In the genomic region with DNA sequence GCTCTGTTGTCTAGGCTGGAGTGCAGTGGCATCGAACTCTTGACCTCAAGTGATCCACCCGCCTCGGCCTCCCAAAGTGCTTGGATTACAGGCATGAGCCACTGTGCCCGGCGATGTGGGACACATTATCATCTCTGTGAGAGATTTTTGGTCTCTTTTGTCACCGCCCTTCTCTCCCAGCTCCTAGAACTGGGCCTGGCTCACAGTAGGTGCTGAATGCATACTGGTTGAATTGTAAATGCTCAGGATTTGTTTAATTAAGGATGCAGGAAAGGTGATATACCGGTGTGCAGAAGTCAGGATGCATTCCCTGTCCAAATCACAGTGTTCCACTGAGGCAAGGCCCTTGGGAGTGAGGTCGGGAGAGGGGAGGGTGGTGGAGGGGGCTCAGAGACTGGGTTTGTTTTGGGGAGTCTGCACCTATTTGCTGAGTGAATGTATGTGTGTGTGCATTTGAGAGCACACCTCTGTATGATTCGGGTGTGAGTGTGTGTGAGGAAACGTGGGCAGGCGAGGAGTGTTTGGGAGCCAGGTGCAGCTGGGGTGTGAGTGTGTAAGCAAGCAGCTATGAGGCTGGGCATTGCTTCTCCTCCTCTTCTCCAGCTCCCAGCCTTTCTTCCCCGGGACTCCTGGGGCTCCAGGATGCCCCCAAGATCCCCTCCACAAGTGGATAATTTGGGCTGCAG, we compare ENCODE assay signal across 11 cellular contexts. TPM values are rescaled to one million over a fixed set of nuclear protein-coding genes. Genes with fewer than 3 reads are reported as not detected.
DNase-seq lines count a peak whose midpoint lies in the region; ATAC-seq and TF ChIP-seq lines count a peak whose summit lies in the region.
"Had no signal": no experiment of that assay in that cellular context is flagged by ENCODE, and none has a peak within 500 bp of the region (broad histone marks: within the 10 kb centered on the region; RNA-seq: fewer than 3 reads in every experiment).

No MANE protein-coding gene starts in this region.

- H3K9me2 ChIP-seq in HCT116 (ENCODE audit: insufficient read depth) = no peaks in the 10 kb centered on the region

- POLR2A ChIA-PET in AG04450 (lab: Yijun Ruan, JAX) (interaction anchor here (0.7 kb wide), 2 partner anchors 68 to 101 kb away, joined by 4 to 6 read pairs; no protein-coding TSS in a partner anchor), HCT116 (lab: Charles Lee) (interaction anchor here (1.4 to 13.7 kb wide), 7 partner anchors 8 to 58 kb away, joined by 4 to 379 read pairs (median 15); a partner anchor contains a TSS)

- H3K9me3 ChIP-seq in AG04450 (ENCODE audit: control insufficient read depth, insufficient read depth, low read length) (no peaks in the 10 kb centered on the region), HCT116 (ENCODE audit: control insufficient read depth in 1 of 2, insufficient read depth in 1 of 2, low read depth in 1 of 2, low read length in 2 of 2) (no peaks in the 10 kb centered on the region), mesodermal cell (ENCODE audit: control insufficient read depth, low read length) (no peaks in the 10 kb centered on the region), SJCRH30 (replicated peaks) (no peaks in the 10 kb centered on the region)

- H3K27ac ChIP-seq in AG04450 (ENCODE audit: low read depth, low read length) (no peak overlapping the region), HCT116 (ENCODE audit: low read depth, low read length) (peak overlapping the region; percentile 78), mesodermal cell (ENCODE audit: low read depth, low read length, severe bottlenecking) (peak overlapping the region; percentile 99), SJCRH30 (no peak overlapping the region)

- H3K27me3 ChIP-seq in AG04450 (ENCODE audit: control insufficient read depth, insufficient read depth, low read length) (no peaks in the 10 kb centered on the region), HCT116 (ENCODE audit: insufficient read depth, low read length) (no peaks in the 10 kb centered on the region), SJCRH30 (no peaks in the 10 kb centered on the region; the same call in 1 of the 2 replicates)

- H3K36me3 ChIP-seq in HCT116 (ENCODE audit: control insufficient read depth in 1 of 2, insufficient read depth in 2 of 2, low read length in 2 of 2) (peaks cover 16 to 30% of the 10 kb centered on the region in 2 experiments; a peak in 3 of 4 replicates), mesodermal cell (ENCODE audit: control insufficient read depth, insufficient read depth, low read length) (peaks cover 36% of the 10 kb centered on the region), SJCRH30 (no peaks in the 10 kb centered on the region)

- H2AFZ ChIP-seq in HCT116 (ENCODE audit: low read depth, low read length, poor library complexity, severe bottlenecking) = no peak overlapping the region

- BruUV-seq in HCT116 (replicated peaks; lab: Mats Ljungman, UMichigan) = TSS peak; percentile 40

- intact Hi-C loops in HCT116 (cut with micrococcal nuclease) = no loop called here

- WGBS in mesodermal cell (ENCODE audit: insufficient coverage in 2 of 2), 2 experiments = 20 to 44% methylated on average over 4 to 11 of the region's 12 CpGs

- H4K20me1 ChIP-seq in HCT116 (ENCODE audit: insufficient read depth) = peaks cover 14% of the 10 kb centered on the region; the same call in 1 of the 2 replicates

- H3K4me2 ChIP-seq in HCT116 (ENCODE audit: low read length) = peak overlapping the region; percentile 86

- CTCF ChIA-PET in AG04450 (lab: Charles Lee) = interaction anchor here (1.7 kb wide), 1 partner anchor 62 kb away, joined by 7 read pairs; no protein-coding TSS in a partner anchor
- CTCF ChIA-PET in HCT116 (lab: Charles Lee) = interaction anchor here (1.5 to 2.1 kb wide), 2 partner anchors 33 to 43 kb away, joined by 7 read pairs; a partner anchor contains a TSS

- H3K9ac ChIP-seq in HCT116 (ENCODE audit: low read length) = peak overlapping the region; percentile 94

- RAD21 ChIA-PET in HCT116 (lab: Charles Lee; ENCODE audit: low non-redundant PET in 1 of 2, low total read pairs in 2 of 2, uncharacterized antibody in 2 of 2, unreplicated experiment in 2 of 2) = no interaction called here

- TF ChIP-seq CTCF in AG04450 (IDR thresholded peaks at IDR 0.05; ENCODE audit: low read depth, low read length) (no peak), HCT116 (IDR thresholded peaks at IDR 0.05 in 2 of 3, conservative IDR thresholded peaks at IDR 0.05 in 1 of 3; ENCODE audit: borderline replicate concordance in 1 of 3, insufficient read depth in 1 of 3, low read depth in 2 of 3, low read length in 2 of 3) (no peak), astrocyte of the cerebellum (IDR thresholded peaks at IDR 0.05; ENCODE audit: low read depth, low read length, missing control alignments) (no peak)

- ATAC-seq in HCT116 = no peak

- DNase-seq in AG04450 (ENCODE audit: low read depth, low spot score) = no peak
- DNase-seq in HCT116 (ENCODE audit: low read depth, low spot score) = no peak
- DNase-seq in astrocyte of the cerebellum (ENCODE audit: low read depth) = no peak
- DNase-seq in GOT3 (lab: John Stamatoyannopoulos, UW) = no peak
- DNase-seq in NCI-H1105 (lab: John Stamatoyannopoulos, UW) = no peak
- no peak for DNase-seq in iPS-NIHi7 (ENCODE audit: extremely low spot score)
- DNase-seq in SJCRH30 = no peak
- DNase-seq: activated CD8-positive, alpha-beta memory T cell treated with anti-CD3 and anti-CD28 coated beads, Interleukin-2, amount 50 U/mL, for 4 hours; DND-41; Right ventricle myocardium superior had no signal

- TF ChIP-seq RAD21 in HCT116 (IDR thresholded peaks at IDR 0.05; ENCODE audit: low read depth) = no peak

- H3K4me3 ChIP-seq in AG04450 (ENCODE audit: low read depth, low read length) (peak overlapping the region; percentile 17; the same call in 1 of the 2 replicates), HCT116 (replicated peaks in 1 of 2; ENCODE audit: low read depth in 1 of 2, low read length in 2 of 2) (peak overlapping the region; percentile 72 to 96), astrocyte of the cerebellum (ENCODE audit: low read depth, low read length) (peak overlapping the region; percentile 77), mesodermal cell (ENCODE audit: extremely low read depth, insufficient read depth, low read length, poor library complexity, severe bottlenecking) (peak overlapping the region; percentile 66), SJCRH30 (no peak overlapping the region)

- TF ChIP-seq POLR2A in HCT116 (IDR thresholded peaks at IDR 0.05; ENCODE audit: borderline replicate concordance, extremely low read depth, insufficient read depth, insufficient read length) = no peak

- peaks cover 61% of the 10 kb centered on the region for H3K79me2 ChIP-seq in HCT116 (ENCODE audit: insufficient read depth, low read length)

- H3K4me1 ChIP-seq in HCT116 (ENCODE audit: control insufficient read depth in 1 of 2, insufficient read depth in 2 of 2, low read length in 2 of 2) (peaks cover 74 to 90% of the 10 kb centered on the region in 2 experiments), mesodermal cell (ENCODE audit: control insufficient read depth, insufficient read depth, low read length, poor library complexity, severe bottlenecking) (peaks cover 54% of the 10 kb centered on the region), SJCRH30 (no peaks in the 10 kb centered on the region)

- in situ Hi-C loops in astrocyte of the cerebellum (cut with HindIII; ENCODE audit: low sequenced_read_pairs) = no loop called here

TF ChIP-seq in HCT116, 20 proteins besides CTCF, POLR2A, EP300 and RAD21 (continues in another document):
- TF ChIP-seq CBX3 (IDR thresholded peaks at IDR 0.05; ENCODE audit: low read depth) = no peak
- TF ChIP-seq, protein P1, sequence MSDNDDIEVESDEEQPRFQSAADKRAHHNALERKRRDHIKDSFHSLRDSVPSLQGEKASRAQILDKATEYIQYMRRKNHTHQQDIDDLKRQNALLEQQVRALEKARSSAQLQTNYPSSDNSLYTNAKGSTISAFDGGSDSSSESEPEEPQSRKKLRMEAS (IDR thresholded peaks at IDR 0.05) = no peak
- no peak for TF ChIP-seq POLR2AphosphoS5 (IDR thresholded peaks at IDR 0.05; ENCODE audit: low read depth, low read length)
- TF ChIP-seq, protein P2, sequence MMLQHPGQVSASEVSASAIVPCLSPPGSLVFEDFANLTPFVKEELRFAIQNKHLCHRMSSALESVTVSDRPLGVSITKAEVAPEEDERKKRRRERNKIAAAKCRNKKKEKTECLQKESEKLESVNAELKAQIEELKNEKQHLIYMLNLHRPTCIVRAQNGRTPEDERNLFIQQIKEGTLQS (IDR thresholded peaks at IDR 0.05) = no peak
- no peak for TF ChIP-seq JUND (IDR thresholded peaks at IDR 0.05)
- no peak for TF ChIP-seq EZH2phosphoT487 (IDR thresholded peaks at IDR 0.05; ENCODE audit: borderline replicate concordance)
- no peak for TF ChIP-seq EGR1 (IDR thresholded peaks at IDR 0.05; ENCODE audit: low read depth)

RNA-seq across cellular contexts. Expression of a gene that starts 1.0 kb away (rescaled TPM):
- polyA plus RNA-seq in AG04450 (2011; rRNA removed) = 71.6 and 85.6 TPM in 2 replicates
- 75.0 and 87.0 TPM in 2 replicates for polyA minus RNA-seq in AG04450 (2011; rRNA and poly(A)+ RNA removed)
- 1,229 TPM for total RNA-seq in HCT116 (2021; ENCODE audit: unreplicated experiment)
- 1,596 and 1,648 TPM in 2 replicates for polyA plus RNA-seq in HCT116 (2012)
- polyA plus RNA-seq in mesodermal cell (2013, experiment 1 of 2) = 2,534 TPM
- polyA plus RNA-seq in mesodermal cell (2013, experiment 2 of 2) = 2,467 TPM
- 7.4 and 9.6 TPM in 2 replicates for total RNA-seq in SJCRH30 (2014; rRNA removed; shearing (Covaris generic))

RNA-seq across cellular contexts. Expression of a gene that starts 43.0 kb away (rescaled TPM):
- polyA plus RNA-seq in AG04450 (2011; rRNA removed) = 18.2 and 22.1 TPM in 2 replicates
- 13.1 and 17.7 TPM in 2 replicates for polyA minus RNA-seq in AG04450 (2011; rRNA and poly(A)+ RNA removed)
- 1,655 TPM for total RNA-seq in HCT116 (2021; ENCODE audit: unreplicated experiment)
- polyA plus RNA-seq in HCT116 (2012) = 1,805 and 2,066 TPM in 2 replicates
- polyA plus RNA-seq in mesodermal cell (2013, experiment 1 of 2) = 3,226 TPM
- 3,108 TPM for polyA plus RNA-seq in mesodermal cell (2013, experiment 2 of 2)
- 1.7 and 2.4 TPM in 2 replicates for total RNA-seq in SJCRH30 (2014; rRNA removed; shearing (Covaris generic))

RNA-seq across cellular contexts. Expression of a gene that starts 58.4 kb away (rescaled TPM):
- polyA plus RNA-seq in AG04450 (2011; rRNA removed) = 548 and 645 TPM in 2 replicates
- polyA minus RNA-seq in AG04450 (2011; rRNA and poly(A)+ RNA removed) = 854 and 868 TPM in 2 replicates
- total RNA-seq in HCT116 (2021; ENCODE audit: unreplicated experiment) = 809 TPM
- polyA plus RNA-seq in HCT116 (2012) = 589 and 640 TPM in 2 replicates
- polyA plus RNA-seq in mesodermal cell (2013, experiment 1 of 2) = 346 TPM
- polyA plus RNA-seq in mesodermal cell (2013, experiment 2 of 2) = 376 TPM
- 505 and 541 TPM in 2 replicates for total RNA-seq in SJCRH30 (2014; rRNA removed; shearing (Covaris generic))

Comparison
In these comparisons a context has a peak if more than half of its experiments do, and no peak if none do; other contexts are left out.
1. H3K27ac ChIP-seq: peak in HCT116 (single experiment) and mesodermal cell (single experiment); none in AG04450 (single experiment) and SJCRH30 (single experiment).
2. RNA of a gene that starts 1.0 kb away (total RNA-seq): 1,229 TPM in HCT116 (single experiment); 7.4 to 9.6 TPM in SJCRH30; every median in the first group is over 100 times any median in the second.
3. RNA of a gene that starts 43.0 kb away (total RNA-seq): 1,655 TPM in HCT116 (single experiment); 1.7 to 2.4 TPM in SJCRH30; every median in the first group is over 100 times any median in the second.